Comparison of ENCODE assay signal across 8 cellular contexts in the genomic region with DNA sequence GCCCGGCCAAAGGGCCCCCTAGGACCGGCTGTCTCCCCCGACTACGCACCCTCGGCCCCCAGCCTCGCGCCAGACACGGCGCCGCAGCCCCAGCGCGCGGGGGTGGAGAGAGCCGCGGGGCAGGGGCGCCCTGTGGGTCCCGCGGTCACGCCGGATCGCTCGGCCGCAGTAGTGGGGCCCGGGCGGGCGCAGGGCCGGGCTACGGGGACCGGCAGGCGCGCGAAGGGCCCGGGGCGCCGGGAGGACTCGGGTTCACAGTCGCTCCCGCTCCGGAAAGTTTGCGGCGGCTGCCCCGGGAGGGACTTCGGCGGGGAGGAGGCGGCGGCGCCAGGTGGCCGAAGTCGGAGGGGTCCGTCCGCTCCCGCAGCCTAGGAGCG. TPM values are rescaled to one million over a fixed set of nuclear protein-coding genes. Genes with fewer than 3 reads are reported as not detected.
A peak's percentile ranks its signal among the peaks of the same experiment; 100 is the strongest.
DNase-seq lines count a peak whose midpoint lies in the region; ATAC-seq and TF ChIP-seq lines count a peak whose summit lies in the region.

No MANE protein-coding gene starts in this region.

- H3K9me3 ChIP-seq in breast epithelium = no peaks in the 10 kb centered on the region
- no peaks in the 10 kb centered on the region for H3K9me3 ChIP-seq in left lung

- no peaks in the 10 kb centered on the region for H3K27me3 ChIP-seq in breast epithelium
- peaks cover 0 to 47% of the 10 kb centered on the region in 2 donors for H3K27me3 ChIP-seq in left lung

- TF ChIP-seq CTCF in breast epithelium (IDR thresholded peaks at IDR 0.05) = no peak
- TF ChIP-seq CTCF in left lung (IDR thresholded peaks at IDR 0.05) = no peak

- H3K27ac ChIP-seq in breast epithelium (peak overlapping the region; percentile 78 to 93), left lung (peak overlapping the region; percentile 65 to 78)

- intact Hi-C loops in Right ventricle myocardium inferior (cut with DNase I) (no loop called here), cardiac septum (cut with DNase I) (loop anchor here (5.0 kb wide), 3 partner anchors 101 to 221 kb away; a partner anchor contains a TSS), breast epithelium (cut with DNase I; ENCODE audit: low total_unique reads) (no loop called here), left lung (cut with DNase I) (no loop called here)

- H3K4me3 ChIP-seq in breast epithelium (peak overlapping the region; percentile 76 to 98 (median 87)), left lung (peak overlapping the region; percentile 64 to 65)

- H3K36me3 ChIP-seq in breast epithelium (no peaks in the 10 kb centered on the region), left lung (no peaks in the 10 kb centered on the region)

- ATAC-seq in Right ventricle myocardium inferior = peak; percentile 15
- ATAC-seq in left lung = peak; percentile 24
- no peak for ATAC-seq in HG03039 (IDR thresholded peaks at IDR 0.05; ENCODE audit: unreplicated experiment)

- DNase-seq in Right ventricle myocardium inferior (ENCODE audit: missing footprints) (no peak), cardiac septum (ENCODE audit: low spot score) (no peak), breast epithelium (ENCODE audit: low spot score in 2 of 2) (no peak), left lung (peak in 1 of 2 donors; percentile 84), superior temporal gyrus (ENCODE audit: extremely low spot score) (peak; percentile 4), NOMO-1 treated with dmso at 0.1 percent for 144 hours (lab: John Stamatoyannopoulos, UW; ENCODE audit: unreplicated experiment) (no peak)
- no peak for DNase-seq in stimulated activated CD4-positive, alpha-beta T cell treated with anti-CD3 and anti-CD28 coated beads, Interleukin-2, amount 100 ng/mL, for 48 hours

- TF ChIP-seq POLR2A in breast epithelium (IDR thresholded peaks at IDR 0.05) = no peak

- H3K4me1 ChIP-seq in breast epithelium = no peaks in the 10 kb centered on the region
- H3K4me1 ChIP-seq in left lung = peaks cover 6 to 25% of the 10 kb centered on the region in 2 donors

RNA-seq across cellular contexts. Expression of a gene that starts 7.1 kb away (rescaled TPM):
- total RNA-seq in Right ventricle myocardium inferior = 3.7 TPM
- 3.1 TPM for total RNA-seq in cardiac septum
- total RNA-seq in breast epithelium = 10 to 100 TPM in 2 of 3 donors, 1 to 10 TPM in 1; 5.9 to 11.7 (median 11.5) TPM
- total RNA-seq in left lung = 1 to 10 TPM; 6.9 to 7.1 TPM

RNA-seq across cellular contexts. Expression of a gene that starts 32.6 kb away (rescaled TPM):
- total RNA-seq in Right ventricle myocardium inferior (1.0 TPM), cardiac septum (0.75 TPM), breast epithelium (1 to 10 TPM; 2.1 to 8.0 (median 4.9) TPM), left lung (1 to 10 TPM; 3.4 to 3.8 TPM)
